ENCODE assay signal across 8 cellular contexts in genomic region chr20:13800728-13801134, GRCh38. TPM values are rescaled to one million over a fixed set of nuclear protein-coding genes. Genes with fewer than 3 reads are reported as not detected.
A peak's percentile ranks its signal among the peaks of the same experiment; 100 is the strongest.
DNase-seq lines count a peak whose midpoint lies in the region; ATAC-seq and TF ChIP-seq lines count a peak whose summit lies in the region.

No MANE protein-coding gene starts in this region.

- H3K27me3 ChIP-seq in breast epithelium (no peaks in the 10 kb centered on the region), left lung (no peaks in the 10 kb centered on the region)

- H3K36me3 ChIP-seq in breast epithelium (peaks cover 3% of the 10 kb centered on the region), left lung (peaks cover 0 to 95% of the 10 kb centered on the region in 2 donors)

- H3K4me1 ChIP-seq in breast epithelium (no peaks in the 10 kb centered on the region), left lung (peaks cover 0 to 4% of the 10 kb centered on the region in 2 donors)

- H3K4me1 Mint-ChIP-seq in T-helper 2 cell treated with Interferon-gamma antibody and Interleukin-4, amounts not matched to agents 5 μg/mL and 100 μg/mL, for 36 hours (ENCODE audit: low read depth) = no peaks in the 10 kb centered on the region

- ATAC-seq in left lung = peak; percentile 96
- no peak for ATAC-seq in GM18511 (IDR thresholded peaks at IDR 0.05; ENCODE audit: unreplicated experiment)
- no peak for ATAC-seq in GM21825 (IDR thresholded peaks at IDR 0.05; ENCODE audit: unreplicated experiment)

- H3K27me3 Mint-ChIP-seq in T-helper 2 cell treated with Interferon-gamma antibody and Interleukin-4, amounts not matched to agents 5 μg/mL and 100 μg/mL, for 36 hours (ENCODE audit: low read depth) = no peaks in the 10 kb centered on the region

- H3K27ac ChIP-seq in breast epithelium (peak overlapping the region; percentile 66 to 77), left lung (no peak overlapping the region)

- peaks cover 41% of the 10 kb centered on the region for H3K36me3 Mint-ChIP-seq in T-helper 2 cell treated with Interferon-gamma antibody and Interleukin-4, amounts not matched to agents 5 μg/mL and 100 μg/mL, for 36 hours (ENCODE audit: low read depth)

- no peak overlapping the region for H3K27ac Mint-ChIP-seq in T-helper 2 cell treated with Interferon-gamma antibody and Interleukin-4, amounts not matched to agents 5 μg/mL and 100 μg/mL, for 36 hours

- H3K9me3 ChIP-seq in breast epithelium (no peaks in the 10 kb centered on the region), left lung (no peaks in the 10 kb centered on the region)

- peak; percentile 70 for DNase-seq in Ammon's horn (ENCODE audit: low spot score)
- DNase-seq in NCI-H128 (lab: John Stamatoyannopoulos, UW; ENCODE audit: unreplicated experiment) = peak; percentile 74
- peak; percentile 77 to 95 for DNase-seq in breast epithelium (ENCODE audit: low spot score in 2 of 2)
- DNase-seq in left lung = peak in 1 of 2 donors; percentile 78
- no peak for DNase-seq in T-helper 2 cell treated with Interferon-gamma antibody and Interleukin-4, amounts not matched to agents 5 μg/mL and 100 μg/mL, for 36 hours (ENCODE audit: low spot score)
- DNase-seq in mesenteric fat pad (ENCODE audit: low spot score) = no peak

- H3K9me3 Mint-ChIP-seq in T-helper 2 cell treated with Interferon-gamma antibody and Interleukin-4, amounts not matched to agents 5 μg/mL and 100 μg/mL, for 36 hours = no peaks in the 10 kb centered on the region

- no peak overlapping the region for H3K4me3 Mint-ChIP-seq in T-helper 2 cell treated with Interferon-gamma antibody and Interleukin-4, amounts not matched to agents 5 μg/mL and 100 μg/mL, for 36 hours

- H3K4me3 ChIP-seq in breast epithelium (no peak overlapping the region), left lung (no peak overlapping the region)

- intact Hi-C loops in breast epithelium (cut with DNase I; ENCODE audit: low total_unique reads) (no loop called here), left lung (cut with DNase I) (no loop called here)

- TF ChIP-seq CTCF in breast epithelium (IDR thresholded peaks at IDR 0.05) = no peak
- no peak for TF ChIP-seq CTCF in left lung (IDR thresholded peaks at IDR 0.05)

- TF ChIP-seq POLR2A in breast epithelium (IDR thresholded peaks at IDR 0.05) = no peak

RNA-seq across cellular contexts. Expression of gene NDUFAF5, which starts 15.9 kb away (rescaled TPM):
- 10 to 100 TPM; 15.7 to 20.5 (median 17.0) TPM for total RNA-seq in breast epithelium
- 10 to 100 TPM; 19.5 to 21.7 TPM for total RNA-seq in left lung
- total RNA-seq in mesenteric fat pad = 34.2 TPM

RNA-seq across cellular contexts. Expression of gene ESF1, which starts 16.0 kb away (rescaled TPM):
- 10 to 100 TPM; 13.8 to 19.0 (median 17.7) TPM for total RNA-seq in breast epithelium
- total RNA-seq in left lung = 10 to 100 TPM; 11.3 to 13.0 TPM
- 17.3 TPM for total RNA-seq in mesenteric fat pad

Comparison
In these comparisons a context has a peak if more than half of its experiments do, and no peak if none do; other contexts are left out.
1. DNase-seq: peak in Ammon's horn (single experiment), NCI-H128 (single experiment) and breast epithelium (2 of 2); none in T-helper 2 cell treated with Interferon-gamma antibody and Interleukin-4, amounts not matched to agents 5 μg/mL and 100 μg/mL, for 36 hours (single experiment) and mesenteric fat pad (single experiment).
2. H3K27ac ChIP-seq: peak in breast epithelium (2 of 2); none in left lung (0 of 2).